ENCODE assay signal across 8 cellular contexts in genomic region chr6:42050011-42050896, GRCh38.
DNase-seq lines count a peak whose midpoint lies in the region; ATAC-seq and TF ChIP-seq lines count a peak whose summit lies in the region.

Gene TAF8 (plus strand): TSS chr6:42050524. CDS start chr6:42050542, 18 bp downstream.

- H3K4me3 ChIP-seq in AG09309 (ENCODE audit: control insufficient read depth, low read depth, low read length) = peak within 1 kb of the TSS; percentile 76

- DNase-seq in AG09309 (ENCODE audit: low read depth) (peak; percentile 62), NCI-H345 treated with DMSO at 0.1 percent for 48 hours (lab: John Stamatoyannopoulos, UW; ENCODE audit: unreplicated experiment) (peak; percentile 79), iris pigment epithelial cell (ENCODE audit: low read depth) (peak; percentile 98)
- peak; percentile 80 to 87 (median 83) for DNase-seq in activated CD4-positive, CD25-positive, alpha-beta regulatory T cell (lab: John Stamatoyannopoulos, UW)
- peak; percentile 87 for DNase-seq in central memory CD4-positive, alpha-beta T cell
- peak; percentile 83 for DNase-seq in stimulated activated CD4-positive, alpha-beta T cell treated with anti-CD3 and anti-CD28 coated beads, Interleukin-12 subunit alpha, Interleukin-12 subunit beta, amount 100 ng/mL, for 4 hours

- ATAC-seq in GM19025 (IDR thresholded peaks at IDR 0.05; ENCODE audit: low read depth, unreplicated experiment) (peak; percentile 79), HG03280 (IDR thresholded peaks at IDR 0.05; ENCODE audit: unreplicated experiment) (peak; percentile 82)

- no peak for TF ChIP-seq CTCF in AG09309 (IDR thresholded peaks at IDR 0.05; ENCODE audit: control insufficient read depth, insufficient read depth, low read depth, low read length, missing control alignments)

Comparison
In these comparisons a context has a peak if more than half of its experiments do, and no peak if none do; other contexts are left out.
1. Peak in every context shown above with its lines: DNase-seq, ATAC-seq and H3K4me3 ChIP-seq.